Comparison of ENCODE assay signal across 16 cellular contexts in the genomic region with DNA sequence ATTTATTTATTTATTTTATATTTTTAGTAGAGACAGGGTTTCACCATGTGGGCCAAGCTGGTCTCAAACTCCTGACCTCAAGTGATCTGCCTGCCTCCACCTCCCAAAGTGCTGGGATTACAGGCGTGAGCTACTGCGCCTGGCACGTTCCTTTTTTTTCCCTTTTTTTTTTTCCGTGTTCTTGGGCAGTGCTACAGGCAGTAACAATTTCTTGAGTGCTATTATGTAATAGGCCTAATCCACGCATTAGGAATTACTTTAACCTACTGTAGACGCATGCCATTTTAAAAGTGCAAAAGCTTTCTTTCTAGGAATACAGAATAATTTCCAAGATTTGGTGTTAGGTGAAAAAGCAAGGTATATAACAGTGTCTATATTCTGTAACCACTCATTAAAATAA.
DNase-seq lines count a peak whose midpoint lies in the region; ATAC-seq and TF ChIP-seq lines count a peak whose summit lies in the region.
"Had no signal": no experiment of that assay in that cellular context is flagged by ENCODE, and none has a peak within 500 bp of the region (broad histone marks: within the 10 kb centered on the region; RNA-seq: fewer than 3 reads in every experiment).

No MANE protein-coding gene starts in this region.

- H3K4me1 Mint-ChIP-seq in memory B cell = peaks cover 28% of the 10 kb centered on the region
- H3K4me1 Mint-ChIP-seq in T-helper 2 cell treated with Interferon-gamma antibody and Interleukin-4, amounts not matched to agents 5 μg/mL and 100 μg/mL, for 36 hours (ENCODE audit: low read depth) = peaks cover 21% of the 10 kb centered on the region

- H3K27me3 ChIP-seq in testis = no peaks in the 10 kb centered on the region
- H3K27me3 ChIP-seq: BE2C had no signal

- H3K27ac ChIP-seq in OCI-LY7 (ENCODE audit: low read depth, low read length, poor library complexity, severe bottlenecking) (no peak overlapping the region), testis (peak overlapping the region; percentile 41 to 66)
- H3K27ac ChIP-seq: C4-2B had no signal

- peak overlapping the region; percentile 84 for H3K27ac Mint-ChIP-seq in memory B cell
- H3K27ac Mint-ChIP-seq in T-helper 2 cell treated with Interferon-gamma antibody and Interleukin-4, amounts not matched to agents 5 μg/mL and 100 μg/mL, for 36 hours = no peak overlapping the region

- no peak overlapping the region for H2AFZ ChIP-seq in OCI-LY7 (ENCODE audit: low read length)

- peaks cover 1% of the 10 kb centered on the region for H3K36me3 Mint-ChIP-seq in memory B cell
- no peaks in the 10 kb centered on the region for H3K36me3 Mint-ChIP-seq in T-helper 2 cell treated with Interferon-gamma antibody and Interleukin-4, amounts not matched to agents 5 μg/mL and 100 μg/mL, for 36 hours (ENCODE audit: low read depth)

- H3K36me3 ChIP-seq in OCI-LY7 (ENCODE audit: insufficient read depth, low read length) = no peaks in the 10 kb centered on the region
- H3K36me3 ChIP-seq in testis (ENCODE audit: low read depth, missing control alignments) = no peaks in the 10 kb centered on the region
- H3K36me3 ChIP-seq: BE2C, HAP-1 had no signal

- no peak for TF ChIP-seq POLR2A in testis (IDR thresholded peaks at IDR 0.05)

- H3K9me2 ChIP-seq in OCI-LY7 (ENCODE audit: insufficient read depth, low read length) = no peaks in the 10 kb centered on the region

- intact Hi-C loops in OCI-LY7 (cut with micrococcal nuclease; ENCODE audit: unreplicated experiment) (no loop called here), testis (cut with DNase I; ENCODE audit: low total_unique reads) (no loop called here)

- in situ Hi-C loops in G401 (cut with HindIII; ENCODE audit: low sequenced_read_pairs) = no loop called here

- BruUV-seq in OCI-LY7 (replicated peaks; lab: Mats Ljungman, UMichigan) = no TSS peak

- H3K4me3 ChIP-seq in OCI-LY7 (ENCODE audit: low read depth, low read length, poor library complexity, severe bottlenecking) (no peak overlapping the region), testis (no peak overlapping the region)
- H3K4me3 ChIP-seq: HAP-1 had no signal

- TF ChIP-seq CTCF in OCI-LY7 (conservative IDR thresholded peaks at IDR 0.05; ENCODE audit: low read length) (no peak), testis (IDR thresholded peaks at IDR 0.05) (no peak)

- H3K9me3 ChIP-seq in OCI-LY7 (ENCODE audit: low read length) (no peaks in the 10 kb centered on the region), testis (no peaks in the 10 kb centered on the region)
- H3K9me3 ChIP-seq: BE2C, HAP-1 had no signal

- H3K4me3 Mint-ChIP-seq in memory B cell = no peak overlapping the region
- H3K4me3 Mint-ChIP-seq in T-helper 2 cell treated with Interferon-gamma antibody and Interleukin-4, amounts not matched to agents 5 μg/mL and 100 μg/mL, for 36 hours = no peak overlapping the region
- H3K4me3 Mint-ChIP-seq: CD4-positive, alpha-beta memory T cell had no signal

- POLR2A ChIA-PET in OCI-LY7 (lab: Charles Lee) = interaction anchor here (0.6 to 1.5 kb wide), 5 partner anchors 12 to 1937 kb away, joined by 3 to 5 read pairs (median 3); no protein-coding TSS in a partner anchor

- no peaks in the 10 kb centered on the region for H4K20me1 ChIP-seq in OCI-LY7 (ENCODE audit: insufficient read depth, low read length)

- DNase-seq in D341Med (ENCODE audit: low spot score) (peak; percentile 45), OCI-LY7 (ENCODE audit: low spot score) (no peak), memory B cell (ENCODE audit: low spot score in 2 of 2) (no peak), testis (no peak), AG20443 (ENCODE audit: low spot score) (no peak), G401 (ENCODE audit: low spot score) (no peak)
- no peak for DNase-seq in T-helper 2 cell treated with Interferon-gamma antibody and Interleukin-4, amounts not matched to agents 5 μg/mL and 100 μg/mL, for 36 hours (ENCODE audit: low spot score)
- DNase-seq: ACHN; BE2C; CD4-positive, alpha-beta memory T cell; DMS153; DMS79 treated with DMSO at 0.1 percent for 48 hours; EL; IMR-90 had no signal

- H3K79me2 ChIP-seq in OCI-LY7 (ENCODE audit: insufficient read depth, low read depth, low read length) = peaks cover 13% of the 10 kb centered on the region; the same call in 1 of the 2 replicates

- H3K4me2 ChIP-seq in OCI-LY7 (ENCODE audit: low read length) = 0 out of 2 replicates have a peak overlapping the region, but pooled peaks have one; percentile 61

- H3K4me1 ChIP-seq in OCI-LY7 (ENCODE audit: insufficient read depth, low read length, poor library complexity, severe bottlenecking) (peaks cover 76% of the 10 kb centered on the region), testis (peaks cover 24% of the 10 kb centered on the region)
- H3K4me1 ChIP-seq: BE2C, HAP-1 had no signal

- CTCF ChIA-PET in OCI-LY7 (lab: Charles Lee; ENCODE audit: unreplicated experiment) = no interaction called here

- no peaks in the 10 kb centered on the region for H3K27me3 Mint-ChIP-seq in memory B cell
- H3K27me3 Mint-ChIP-seq in T-helper 2 cell treated with Interferon-gamma antibody and Interleukin-4, amounts not matched to agents 5 μg/mL and 100 μg/mL, for 36 hours (ENCODE audit: low read depth) = no peaks in the 10 kb centered on the region
- H3K27me3 Mint-ChIP-seq: CD4-positive, alpha-beta memory T cell had no signal

- no peaks in the 10 kb centered on the region for H3K9me3 Mint-ChIP-seq in memory B cell
- no peaks in the 10 kb centered on the region for H3K9me3 Mint-ChIP-seq in T-helper 2 cell treated with Interferon-gamma antibody and Interleukin-4, amounts not matched to agents 5 μg/mL and 100 μg/mL, for 36 hours
- H3K9me3 Mint-ChIP-seq: CD4-positive, alpha-beta memory T cell had no signal

- 54 to 58% methylated on average over 6 of the region's 6 CpGs for WGBS in testis, 2 donors

- no peak for ATAC-seq in memory B cell (ENCODE audit: low read depth)
